In the genomic region with DNA sequence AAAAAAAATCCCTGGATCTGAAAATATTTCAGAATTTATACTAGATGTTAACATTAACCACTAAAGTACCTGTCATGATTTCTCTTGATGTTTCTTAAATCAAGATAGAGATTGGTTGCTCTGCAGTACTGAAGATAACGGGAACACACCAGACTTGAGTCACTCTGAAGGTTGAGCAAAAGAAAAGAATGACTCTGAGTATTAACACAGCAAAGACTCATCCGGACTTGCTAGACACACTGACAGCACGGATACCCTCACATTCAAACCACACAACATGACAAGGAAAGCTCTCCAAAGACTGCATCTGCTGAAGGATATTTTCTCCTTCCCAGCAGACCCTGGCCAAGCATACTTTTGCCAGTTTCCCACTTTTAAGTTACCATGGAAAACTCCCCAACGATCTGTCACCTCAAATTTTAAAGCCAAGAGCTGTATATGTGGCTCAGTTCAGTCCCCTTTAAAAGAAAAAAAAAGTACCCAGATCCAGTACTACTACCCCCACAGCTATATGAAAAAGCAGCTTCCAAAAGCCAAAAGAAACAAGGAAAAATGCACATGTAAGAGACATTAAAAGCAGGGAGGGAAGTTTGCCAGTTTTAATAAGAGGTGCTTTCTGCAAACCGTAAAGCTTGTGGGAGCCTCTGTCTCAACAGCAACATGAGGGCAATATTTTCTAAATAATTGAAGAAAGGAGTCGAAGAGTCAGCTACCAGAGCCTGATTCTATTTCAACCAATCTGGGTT, we compare ENCODE assay signal across 17 cellular contexts. TPM values are rescaled to one million over a fixed set of nuclear protein-coding genes. Genes with fewer than 3 reads are reported as not detected.
DNase-seq lines count a peak whose midpoint lies in the region; ATAC-seq and TF ChIP-seq lines count a peak whose summit lies in the region.
"Had no signal": no experiment of that assay in that cellular context is flagged by ENCODE, and none has a peak within 500 bp of the region (broad histone marks: within the 10 kb centered on the region; RNA-seq: fewer than 3 reads in every experiment).

No MANE protein-coding gene starts in this region.

- no peak overlapping the region for H3K4me3 ChIP-seq in epithelial cell of esophagus (ENCODE audit: low read length)
- H3K4me3 ChIP-seq: PC-9 had no signal

- CTCF ChIA-PET in WTC11 (lab: Charles Lee) = interaction anchor here (1.0 kb wide), 1 partner anchor 14 kb away, joined by 3 read pairs; no protein-coding TSS in a partner anchor

- TF ChIP-seq CTCF in WTC11 (IDR thresholded peaks at IDR 0.05) = no peak
- TF ChIP-seq CTCF in epithelial cell of esophagus (IDR thresholded peaks at IDR 0.05; ENCODE audit: insufficient read depth, low read depth, low read length, missing control alignments) = no peak
- TF ChIP-seq CTCF in nephron (IDR thresholded peaks at IDR 0.05; ENCODE audit: unreplicated experiment in 3 of 3) = no peak

- ATAC-seq in WTC11 (no peak), GM18909 (IDR thresholded peaks at IDR 0.05; ENCODE audit: poor library complexity, unreplicated experiment) (no peak), GM21423 (IDR thresholded peaks at IDR 0.05; ENCODE audit: unreplicated experiment) (no peak)

- POLR2A ChIA-PET in WTC11 (lab: Charles Lee) = no interaction called here

- H3K4me3 Mint-ChIP-seq in WTC11 (no peak overlapping the region), nephron (peak overlapping the region in 2 of 3 experiments; percentile 15 to 41)

- H3K27ac Mint-ChIP-seq in WTC11 (peak overlapping the region; percentile 0; the same call in 1 of the 2 replicates), nephron (peak overlapping the region; percentile 43 to 85 (median 66))

- H3K9me3 Mint-ChIP-seq in WTC11 = no peaks in the 10 kb centered on the region
- no peaks in the 10 kb centered on the region for H3K9me3 Mint-ChIP-seq in nephron

- H3K36me3 Mint-ChIP-seq in WTC11 = peaks cover 57% of the 10 kb centered on the region
- H3K36me3 Mint-ChIP-seq in nephron (ENCODE audit: low read depth) = peaks cover 24% of the 10 kb centered on the region

- H3K4me1 Mint-ChIP-seq in WTC11 (peaks cover 23% of the 10 kb centered on the region), nephron (peaks cover 19% of the 10 kb centered on the region)

- DNase-seq in EH (ENCODE audit: low read depth) (peak; percentile 46), WTC11 (ENCODE audit: low spot score) (no peak), epithelial cell of esophagus (ENCODE audit: low read depth) (peak; percentile 74), dedifferentiated amniotic fluid mesenchymal stem cell (ENCODE audit: extremely low spot score) (no peak), NCI-H345 treated with DMSO at 0.1 percent for 48 hours (lab: John Stamatoyannopoulos, UW; ENCODE audit: unreplicated experiment) (no peak)
- DNase-seq: AML-193, Caco-2, KBM-7, NCI-H1048, NCI-H146, NCI-H2107, NCI-H446, NCI-H774, PC-9 had no signal

- no peaks in the 10 kb centered on the region for H3K27me3 Mint-ChIP-seq in WTC11 (ENCODE audit: low read depth)
- H3K27me3 Mint-ChIP-seq in nephron (ENCODE audit: low read depth) = no peaks in the 10 kb centered on the region

TF ChIP-seq in WTC11, 78 proteins besides CTCF, POLR2A, EP300 and RAD21:
- TF ChIP-seq CREB1 (CRISPR knock-in tag; IDR thresholded peaks at IDR 0.05) = no peak
- no peak for TF ChIP-seq GTF2I (CRISPR knock-in tag; conservative IDR thresholded peaks at IDR 0.05)
- TF ChIP-seq JAZF1 (CRISPR knock-in tag; IDR thresholded peaks at IDR 0.05) = no peak
- TF ChIP-seq, protein P1, sequence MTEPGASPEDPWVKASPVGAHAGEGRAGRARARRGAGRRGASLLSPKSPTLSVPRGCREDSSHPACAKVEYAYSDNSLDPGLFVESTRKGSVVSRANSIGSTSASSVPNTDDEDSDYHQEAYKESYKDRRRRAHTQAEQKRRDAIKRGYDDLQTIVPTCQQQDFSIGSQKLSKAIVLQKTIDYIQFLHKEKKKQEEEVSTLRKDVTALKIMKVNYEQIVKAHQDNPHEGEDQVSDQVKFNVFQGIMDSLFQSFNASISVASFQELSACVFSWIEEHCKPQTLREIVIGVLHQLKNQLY (CRISPR knock-in tag; IDR thresholded peaks at IDR 0.05) = no peak
- TF ChIP-seq, protein P2, sequence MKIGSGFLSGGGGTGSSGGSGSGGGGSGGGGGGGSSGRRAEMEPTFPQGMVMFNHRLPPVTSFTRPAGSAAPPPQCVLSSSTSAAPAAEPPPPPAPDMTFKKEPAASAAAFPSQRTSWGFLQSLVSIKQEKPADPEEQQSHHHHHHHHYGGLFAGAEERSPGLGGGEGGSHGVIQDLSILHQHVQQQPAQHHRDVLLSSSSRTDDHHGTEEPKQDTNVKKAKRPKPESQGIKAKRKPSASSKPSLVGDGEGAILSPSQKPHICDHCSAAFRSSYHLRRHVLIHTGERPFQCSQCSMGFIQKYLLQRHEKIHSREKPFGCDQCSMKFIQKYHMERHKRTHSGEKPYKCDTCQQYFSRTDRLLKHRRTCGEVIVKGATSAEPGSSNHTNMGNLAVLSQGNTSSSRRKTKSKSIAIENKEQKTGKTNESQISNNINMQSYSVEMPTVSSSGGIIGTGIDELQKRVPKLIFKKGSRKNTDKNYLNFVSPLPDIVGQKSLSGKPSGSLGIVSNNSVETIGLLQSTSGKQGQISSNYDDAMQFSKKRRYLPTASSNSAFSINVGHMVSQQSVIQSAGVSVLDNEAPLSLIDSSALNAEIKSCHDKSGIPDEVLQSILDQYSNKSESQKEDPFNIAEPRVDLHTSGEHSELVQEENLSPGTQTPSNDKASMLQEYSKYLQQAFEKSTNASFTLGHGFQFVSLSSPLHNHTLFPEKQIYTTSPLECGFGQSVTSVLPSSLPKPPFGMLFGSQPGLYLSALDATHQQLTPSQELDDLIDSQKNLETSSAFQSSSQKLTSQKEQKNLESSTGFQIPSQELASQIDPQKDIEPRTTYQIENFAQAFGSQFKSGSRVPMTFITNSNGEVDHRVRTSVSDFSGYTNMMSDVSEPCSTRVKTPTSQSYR (CRISPR knock-in tag; IDR thresholded peaks at IDR 0.05) = no peak
- TF ChIP-seq FOXP1 (CRISPR knock-in tag; IDR thresholded peaks at IDR 0.05; ENCODE audit: borderline replicate concordance) = no peak
- no peak for TF ChIP-seq TP53 (CRISPR knock-in tag; IDR thresholded peaks at IDR 0.05)
- TF ChIP-seq, protein P3, sequence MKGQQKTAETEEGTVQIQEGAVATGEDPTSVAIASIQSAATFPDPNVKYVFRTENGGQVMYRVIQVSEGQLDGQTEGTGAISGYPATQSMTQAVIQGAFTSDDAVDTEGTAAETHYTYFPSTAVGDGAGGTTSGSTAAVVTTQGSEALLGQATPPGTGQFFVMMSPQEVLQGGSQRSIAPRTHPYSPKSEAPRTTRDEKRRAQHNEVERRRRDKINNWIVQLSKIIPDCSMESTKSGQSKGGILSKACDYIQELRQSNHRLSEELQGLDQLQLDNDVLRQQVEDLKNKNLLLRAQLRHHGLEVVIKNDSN (CRISPR knock-in tag; IDR thresholded peaks at IDR 0.05) = no peak
- TF ChIP-seq, protein P4, sequence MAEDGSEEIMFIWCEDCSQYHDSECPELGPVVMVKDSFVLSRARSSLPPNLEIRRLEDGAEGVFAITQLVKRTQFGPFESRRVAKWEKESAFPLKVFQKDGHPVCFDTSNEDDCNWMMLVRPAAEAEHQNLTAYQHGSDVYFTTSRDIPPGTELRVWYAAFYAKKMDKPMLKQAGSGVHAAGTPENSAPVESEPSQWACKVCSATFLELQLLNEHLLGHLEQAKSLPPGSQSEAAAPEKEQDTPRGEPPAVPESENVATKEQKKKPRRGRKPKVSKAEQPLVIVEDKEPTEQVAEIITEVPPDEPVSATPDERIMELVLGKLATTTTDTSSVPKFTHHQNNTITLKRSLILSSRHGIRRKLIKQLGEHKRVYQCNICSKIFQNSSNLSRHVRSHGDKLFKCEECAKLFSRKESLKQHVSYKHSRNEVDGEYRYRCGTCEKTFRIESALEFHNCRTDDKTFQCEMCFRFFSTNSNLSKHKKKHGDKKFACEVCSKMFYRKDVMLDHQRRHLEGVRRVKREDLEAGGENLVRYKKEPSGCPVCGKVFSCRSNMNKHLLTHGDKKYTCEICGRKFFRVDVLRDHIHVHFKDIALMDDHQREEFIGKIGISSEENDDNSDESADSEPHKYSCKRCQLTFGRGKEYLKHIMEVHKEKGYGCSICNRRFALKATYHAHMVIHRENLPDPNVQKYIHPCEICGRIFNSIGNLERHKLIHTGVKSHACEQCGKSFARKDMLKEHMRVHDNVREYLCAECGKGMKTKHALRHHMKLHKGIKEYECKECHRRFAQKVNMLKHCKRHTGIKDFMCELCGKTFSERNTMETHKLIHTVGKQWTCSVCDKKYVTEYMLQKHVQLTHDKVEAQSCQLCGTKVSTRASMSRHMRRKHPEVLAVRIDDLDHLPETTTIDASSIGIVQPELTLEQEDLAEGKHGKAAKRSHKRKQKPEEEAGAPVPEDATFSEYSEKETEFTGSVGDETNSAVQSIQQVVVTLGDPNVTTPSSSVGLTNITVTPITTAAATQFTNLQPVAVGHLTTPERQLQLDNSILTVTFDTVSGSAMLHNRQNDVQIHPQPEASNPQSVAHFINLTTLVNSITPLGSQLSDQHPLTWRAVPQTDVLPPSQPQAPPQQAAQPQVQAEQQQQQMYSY (CRISPR knock-in tag; IDR thresholded peaks at IDR 0.05) = no peak
- no peak for TF ChIP-seq RELA (CRISPR knock-in tag; IDR thresholded peaks at IDR 0.05; ENCODE audit: borderline replicate concordance)
- no peak for TF ChIP-seq ATF1 (CRISPR knock-in tag; IDR thresholded peaks at IDR 0.05)
- no peak for TF ChIP-seq ELF4 (CRISPR knock-in tag; IDR thresholded peaks at IDR 0.05; ENCODE audit: low read depth)
- no peak for TF ChIP-seq ZNF396 (CRISPR knock-in tag; IDR thresholded peaks at IDR 0.05; ENCODE audit: borderline replicate concordance)
- TF ChIP-seq GABPB1 (CRISPR knock-in tag; IDR thresholded peaks at IDR 0.05) = no peak
- no peak for TF ChIP-seq ZNF423 (CRISPR knock-in tag; IDR thresholded peaks at IDR 0.05)
- TF ChIP-seq KAT7 (CRISPR knock-in tag; IDR thresholded peaks at IDR 0.05; ENCODE audit: borderline replicate concordance) = no peak
- TF ChIP-seq SOX15 (CRISPR knock-in tag; IDR thresholded peaks at IDR 0.05) = no peak
- no peak for TF ChIP-seq MYBL2 (CRISPR knock-in tag; IDR thresholded peaks at IDR 0.05)

RNA-seq across cellular contexts. Expression of a gene that starts 8.2 kb away (rescaled TPM):
- total RNA-seq in WTC11 (2021) = 26.2 to 32.9 TPM (median 27.7 TPM) in 3 replicates

RNA-seq across cellular contexts. Expression of a gene that starts 46.9 kb away (rescaled TPM):
- 18.8 to 23.9 TPM (median 20.6 TPM) in 3 replicates for total RNA-seq in WTC11 (2021)

Comparison
In these comparisons a context has a peak if more than half of its experiments do, and no peak if none do; other contexts are left out.
1. DNase-seq: peak in EH (single experiment) and epithelial cell of esophagus (single experiment); none in WTC11 (single experiment), dedifferentiated amniotic fluid mesenchymal stem cell (single experiment) and NCI-H345 treated with DMSO at 0.1 percent for 48 hours (single experiment).